ENCODE assay signal across 1 cellular context in the genomic region with DNA sequence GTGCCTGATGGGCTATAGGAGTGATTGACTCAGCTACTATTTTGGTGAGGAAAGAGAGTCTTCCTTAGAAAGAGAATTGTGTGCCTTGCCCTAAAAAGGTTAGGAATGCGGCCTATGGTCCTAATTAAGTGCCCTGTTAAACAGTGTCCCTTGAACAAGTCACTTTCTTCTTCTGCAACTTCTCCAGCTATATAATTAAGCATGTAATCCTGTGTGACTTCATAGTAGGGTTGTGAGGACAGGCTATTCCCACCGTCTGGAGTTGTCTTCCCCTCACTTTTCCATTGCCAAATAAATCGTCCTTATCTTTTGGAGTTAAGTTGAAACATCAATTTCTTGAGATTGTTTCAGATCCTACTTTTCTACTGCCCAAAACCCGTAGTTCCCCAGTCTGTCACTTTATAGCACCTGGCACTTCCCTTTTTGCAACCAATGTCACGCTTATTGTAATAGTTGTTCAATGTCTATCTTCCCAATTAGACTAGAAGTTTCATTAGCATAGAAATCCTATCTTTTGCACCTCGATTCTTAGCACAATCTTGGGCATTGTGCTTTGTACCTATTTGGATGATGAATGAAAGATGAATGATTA.
TF ChIP-seq lines count a peak whose summit lies in the region.

No MANE protein-coding gene starts in this region.

TF ChIP-seq in WTC11, 78 proteins besides CTCF, POLR2A, EP300 and RAD21 (continued from another document):
- TF ChIP-seq, protein P1, sequence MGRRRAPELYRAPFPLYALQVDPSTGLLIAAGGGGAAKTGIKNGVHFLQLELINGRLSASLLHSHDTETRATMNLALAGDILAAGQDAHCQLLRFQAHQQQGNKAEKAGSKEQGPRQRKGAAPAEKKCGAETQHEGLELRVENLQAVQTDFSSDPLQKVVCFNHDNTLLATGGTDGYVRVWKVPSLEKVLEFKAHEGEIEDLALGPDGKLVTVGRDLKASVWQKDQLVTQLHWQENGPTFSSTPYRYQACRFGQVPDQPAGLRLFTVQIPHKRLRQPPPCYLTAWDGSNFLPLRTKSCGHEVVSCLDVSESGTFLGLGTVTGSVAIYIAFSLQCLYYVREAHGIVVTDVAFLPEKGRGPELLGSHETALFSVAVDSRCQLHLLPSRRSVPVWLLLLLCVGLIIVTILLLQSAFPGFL (CRISPR knock-in tag; IDR thresholded peaks at IDR 0.05; ENCODE audit: borderline replicate concordance): no peak
- no peak for TF ChIP-seq JAZF1 (CRISPR knock-in tag; IDR thresholded peaks at IDR 0.05)
